8 cellular contexts compared by ENCODE assay signal in the genomic region with DNA sequence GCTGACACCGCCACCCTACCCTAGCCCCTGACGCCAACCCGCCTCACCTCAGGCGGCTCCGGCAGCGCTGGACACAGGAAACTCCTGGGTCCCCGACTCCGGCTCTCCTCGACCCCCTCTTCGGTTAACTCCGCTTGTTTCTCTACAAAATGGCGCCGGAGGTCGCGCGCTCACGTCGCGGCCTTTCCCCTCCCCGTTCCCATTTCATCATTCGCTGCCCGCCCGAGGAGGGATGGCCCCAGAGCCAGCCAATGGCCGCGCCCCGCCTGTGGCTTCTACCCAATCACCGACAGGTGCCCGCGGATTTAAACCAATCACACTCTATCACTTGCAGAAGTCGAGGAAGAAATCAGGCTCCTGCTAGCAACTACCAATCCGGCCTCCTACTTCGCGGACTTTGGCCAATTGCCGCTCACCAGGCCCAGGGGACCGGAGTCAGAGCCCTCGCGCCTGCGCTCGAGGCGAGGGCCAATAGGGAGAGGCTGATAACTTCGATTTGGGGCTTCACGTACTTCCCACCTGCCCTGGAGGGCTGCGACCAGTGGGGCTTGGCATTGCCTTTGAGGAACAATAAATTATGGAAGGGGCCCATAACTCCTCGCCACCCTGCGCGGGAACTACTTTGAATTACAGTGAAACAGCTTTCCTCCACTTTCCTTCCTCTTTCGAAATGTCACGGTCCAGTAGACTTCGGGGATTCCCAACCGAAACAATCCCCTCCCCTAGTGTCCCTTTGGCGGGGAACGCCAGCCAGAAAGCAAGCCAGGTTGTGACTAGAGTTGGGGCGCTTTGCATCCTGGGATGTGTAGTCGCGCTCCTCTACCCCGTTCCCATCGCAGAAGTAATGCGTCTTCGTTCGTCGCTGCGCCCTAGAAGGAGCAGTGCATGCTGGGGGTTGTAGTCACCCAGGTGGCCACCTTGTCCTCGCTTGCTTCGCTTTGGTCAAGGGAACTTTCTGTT. TPM values are rescaled to one million over a fixed set of nuclear protein-coding genes. Genes with fewer than 3 reads are reported as not detected.
DNase-seq lines count a peak whose midpoint lies in the region; ATAC-seq and TF ChIP-seq lines count a peak whose summit lies in the region.

A gene (minus strand): TSS at position 146 of the 960 bp plus-strand sequence. CDS start 30,489 bp downstream, outside the sequence.

- DNase-seq in DMS79 treated with DMSO at 0.1 percent for 48 hours (lab: John Stamatoyannopoulos, UW) (peak; percentile 84), Karpas-422 (peak; percentile 99), RKO (ENCODE audit: low spot score) (peak; percentile 100), activated T-helper 1 cell treated with Interleukin-2 at 50 U/mL for 16 hours (ENCODE audit: low read depth) (peak; percentile 96), esophagus squamous epithelium (lab: John Stamatoyannopoulos, UW) (peak; percentile 92), myocyte (ENCODE audit: low read depth) (peak; percentile 100)
- DNase-seq in stimulated activated CD8-positive, alpha-beta memory T cell treated with anti-CD3 and anti-CD28 coated beads, Interleukin-7, amount 100 ng/mL, for 48 hours (ENCODE audit: extremely low read depth in 1 of 2, low read depth in 1 of 2): peak; percentile 96

- peaks cover 22% of the 10 kb centered on the region for H3K4me1 ChIP-seq in Karpas-422 (ENCODE audit: low read length)
- peaks cover 3 to 40% (median 17%) of the 10 kb centered on the region in 3 donors for H3K4me1 ChIP-seq in esophagus squamous epithelium

- peak in 3 of 4 donors; percentile 83 to 87 (median 87) for TF ChIP-seq POLR2A in esophagus squamous epithelium (IDR thresholded peaks at IDR 0.05)

- peak in 1 of 6 experiments; percentile 4 for TF ChIP-seq CTCF in esophagus squamous epithelium (IDR thresholded peaks at IDR 0.05)

- H3K9me2 ChIP-seq in Karpas-422 (replicated peaks; ENCODE audit: insufficient read depth, low read length): no peaks in the 10 kb centered on the region

- H3K27me3 ChIP-seq in Karpas-422 (ENCODE audit: low read length): no peaks in the 10 kb centered on the region
- H3K27me3 ChIP-seq in esophagus squamous epithelium: no peaks in the 10 kb centered on the region

- H3K4me2 ChIP-seq in Karpas-422 (ENCODE audit: low read depth, low read length, poor library complexity, severe bottlenecking): peak within 1 kb of the TSS; percentile 86

- peak within 1 kb of the TSS; percentile 90 for H2AFZ ChIP-seq in Karpas-422 (ENCODE audit: low read length)

- intact Hi-C loops in esophagus squamous epithelium (cut with DNase I): no loop called here

- H3K27ac ChIP-seq in Karpas-422 (ENCODE audit: low read length) (peak within 1 kb of the TSS; percentile 91), esophagus squamous epithelium (peak within 1 kb of the TSS; percentile 95 to 100 (median 99))

- WGBS in esophagus squamous epithelium, 2 donors: 0% methylated on average over 12 to 35 of the region's 64 CpGs

- H3K9ac ChIP-seq in Karpas-422 (ENCODE audit: low read length): peak within 1 kb of the TSS; percentile 100

- H3K4me3 ChIP-seq in Karpas-422 (ENCODE audit: low read length): peak within 1 kb of the TSS; percentile 99
- peak within 1 kb of the TSS; percentile 77 to 95 (median 92) for H3K4me3 ChIP-seq in esophagus squamous epithelium

- peaks cover 47% of the 10 kb centered on the region for H3K79me2 ChIP-seq in Karpas-422 (ENCODE audit: low read length)

- H3K9me3 ChIP-seq in Karpas-422 (ENCODE audit: low read length) (no peaks in the 10 kb centered on the region), esophagus squamous epithelium (no peaks in the 10 kb centered on the region)

- H3K36me3 ChIP-seq in Karpas-422 (ENCODE audit: insufficient read depth, low read length) (peaks cover 10% of the 10 kb centered on the region), esophagus squamous epithelium (peaks cover 0 to 8% (median 0%) of the 10 kb centered on the region in 3 donors)

- H4K20me1 ChIP-seq in Karpas-422 (ENCODE audit: insufficient read depth, low read depth, low read length): peaks cover 38% of the 10 kb centered on the region

- peak; percentile 83 for ATAC-seq in GM21825 (IDR thresholded peaks at IDR 0.05; ENCODE audit: unreplicated experiment)

RNA-seq across cellular contexts. Expression of the gene that starts here (rescaled TPM):
- 145 and 299 TPM in 2 replicates for total RNA-seq in Karpas-422 (2014; rRNA removed; shearing (Covaris generic); ENCODE audit: low replicate concordance)
- total RNA-seq in esophagus squamous epithelium (100 to 1,000 TPM; 124 to 229 (median 153) TPM), myocyte (73.7 and 79.2 TPM in 2 replicates)
- 55.3 TPM for polyA plus RNA-seq in myocyte (2012)

Comparison
In these comparisons a context has a peak if more than half of its experiments do, and no peak if none do; other contexts are left out.
1. Peak in every context shown above with its lines: DNase-seq, ATAC-seq, H3K4me3 ChIP-seq and H3K27ac ChIP-seq.